Comparison of ENCODE assay signal across 1 cellular context in the genomic region with DNA sequence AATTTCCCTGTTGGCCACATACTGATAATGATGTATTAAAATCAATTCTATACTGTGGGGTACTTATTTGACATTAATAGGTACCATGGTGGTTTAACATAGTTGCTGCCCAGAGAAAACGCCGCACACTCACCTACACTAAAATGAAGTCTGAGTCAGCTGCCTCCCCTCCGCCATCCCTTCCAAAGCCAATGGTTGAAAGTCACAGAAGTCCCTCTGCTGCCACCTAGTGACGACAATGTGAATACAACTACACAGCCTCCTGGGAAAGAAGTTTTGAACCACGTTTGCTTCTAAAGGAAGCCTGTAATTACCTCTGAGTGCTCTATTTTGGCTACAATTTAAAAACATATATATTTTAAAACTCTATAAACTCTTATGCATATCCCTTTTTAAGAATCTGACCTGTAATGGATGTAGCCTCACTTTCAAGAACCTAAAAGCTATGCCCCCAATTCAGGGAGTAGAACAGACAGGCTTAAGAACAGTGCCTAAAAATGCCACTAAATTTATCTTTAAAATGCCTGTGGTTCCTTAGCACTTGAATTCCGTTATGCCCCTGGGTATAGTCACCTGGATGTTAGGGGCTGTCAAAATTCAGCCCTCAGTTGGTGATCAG.
TF ChIP-seq lines count a peak whose summit lies in the region.

No MANE protein-coding gene starts in this region.

TF ChIP-seq in SK-N-SH, 30 proteins besides CTCF, POLR2A, EP300 and RAD21 (continued from another document):
- TF ChIP-seq, protein P1, sequence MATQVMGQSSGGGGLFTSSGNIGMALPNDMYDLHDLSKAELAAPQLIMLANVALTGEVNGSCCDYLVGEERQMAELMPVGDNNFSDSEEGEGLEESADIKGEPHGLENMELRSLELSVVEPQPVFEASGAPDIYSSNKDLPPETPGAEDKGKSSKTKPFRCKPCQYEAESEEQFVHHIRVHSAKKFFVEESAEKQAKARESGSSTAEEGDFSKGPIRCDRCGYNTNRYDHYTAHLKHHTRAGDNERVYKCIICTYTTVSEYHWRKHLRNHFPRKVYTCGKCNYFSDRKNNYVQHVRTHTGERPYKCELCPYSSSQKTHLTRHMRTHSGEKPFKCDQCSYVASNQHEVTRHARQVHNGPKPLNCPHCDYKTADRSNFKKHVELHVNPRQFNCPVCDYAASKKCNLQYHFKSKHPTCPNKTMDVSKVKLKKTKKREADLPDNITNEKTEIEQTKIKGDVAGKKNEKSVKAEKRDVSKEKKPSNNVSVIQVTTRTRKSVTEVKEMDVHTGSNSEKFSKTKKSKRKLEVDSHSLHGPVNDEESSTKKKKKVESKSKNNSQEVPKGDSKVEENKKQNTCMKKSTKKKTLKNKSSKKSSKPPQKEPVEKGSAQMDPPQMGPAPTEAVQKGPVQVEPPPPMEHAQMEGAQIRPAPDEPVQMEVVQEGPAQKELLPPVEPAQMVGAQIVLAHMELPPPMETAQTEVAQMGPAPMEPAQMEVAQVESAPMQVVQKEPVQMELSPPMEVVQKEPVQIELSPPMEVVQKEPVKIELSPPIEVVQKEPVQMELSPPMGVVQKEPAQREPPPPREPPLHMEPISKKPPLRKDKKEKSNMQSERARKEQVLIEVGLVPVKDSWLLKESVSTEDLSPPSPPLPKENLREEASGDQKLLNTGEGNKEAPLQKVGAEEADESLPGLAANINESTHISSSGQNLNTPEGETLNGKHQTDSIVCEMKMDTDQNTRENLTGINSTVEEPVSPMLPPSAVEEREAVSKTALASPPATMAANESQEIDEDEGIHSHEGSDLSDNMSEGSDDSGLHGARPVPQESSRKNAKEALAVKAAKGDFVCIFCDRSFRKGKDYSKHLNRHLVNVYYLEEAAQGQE (IDR thresholded peaks at IDR 0.05; ENCODE audit: low read depth, low read length) = no peak
- TF ChIP-seq, protein P2, sequence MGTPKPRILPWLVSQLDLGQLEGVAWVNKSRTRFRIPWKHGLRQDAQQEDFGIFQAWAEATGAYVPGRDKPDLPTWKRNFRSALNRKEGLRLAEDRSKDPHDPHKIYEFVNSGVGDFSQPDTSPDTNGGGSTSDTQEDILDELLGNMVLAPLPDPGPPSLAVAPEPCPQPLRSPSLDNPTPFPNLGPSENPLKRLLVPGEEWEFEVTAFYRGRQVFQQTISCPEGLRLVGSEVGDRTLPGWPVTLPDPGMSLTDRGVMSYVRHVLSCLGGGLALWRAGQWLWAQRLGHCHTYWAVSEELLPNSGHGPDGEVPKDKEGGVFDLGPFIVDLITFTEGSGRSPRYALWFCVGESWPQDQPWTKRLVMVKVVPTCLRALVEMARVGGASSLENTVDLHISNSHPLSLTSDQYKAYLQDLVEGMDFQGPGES (IDR thresholded peaks at IDR 0.05; ENCODE audit: low read depth, low read length) = no peak
- no peak for TF ChIP-seq FOXJ3 (CRISPR knock-in tag; IDR thresholded peaks at IDR 0.05)
